In the genomic region with DNA sequence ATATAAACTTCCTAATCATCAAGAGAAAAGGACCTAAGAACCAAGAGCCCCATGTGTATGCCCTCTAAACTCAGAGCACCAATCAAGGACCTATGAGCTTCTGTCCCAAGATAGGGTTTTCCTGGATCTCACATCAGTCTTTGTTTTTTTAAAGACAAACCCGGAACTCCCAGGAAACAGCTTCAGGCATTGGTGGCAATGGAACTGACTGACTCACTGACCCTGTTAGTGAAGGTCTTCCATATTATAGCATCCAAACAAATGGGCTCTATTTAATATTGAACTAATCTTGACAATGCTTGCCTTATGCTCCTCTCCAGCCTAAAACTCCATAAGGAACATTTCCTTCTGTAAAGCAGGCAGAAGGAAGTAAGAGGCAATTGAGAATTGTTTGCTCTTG, we compare ENCODE assay signal across 14 cellular contexts.
A peak's percentile ranks its signal among the peaks of the same experiment; 100 is the strongest.
DNase-seq lines count a peak whose midpoint lies in the region; ATAC-seq and TF ChIP-seq lines count a peak whose summit lies in the region.
"Had no signal": no experiment of that assay in that cellular context is flagged by ENCODE, and none has a peak within 500 bp of the region (broad histone marks: within the 10 kb centered on the region; RNA-seq: fewer than 3 reads in every experiment).

No MANE protein-coding gene starts in this region.

- no peaks in the 10 kb centered on the region for H3K36me3 ChIP-seq in neural progenitor cell

- peaks cover 2% of the 10 kb centered on the region for H3K27me3 Mint-ChIP-seq in neural progenitor cell (ENCODE audit: insufficient read depth, low read depth)
- H3K27me3 Mint-ChIP-seq in activated naive CD8-positive, alpha-beta T cell treated with anti-CD3 and anti-CD28 coated beads for 36 hours, result peaks cover 3% of the 10 kb centered on the region
- H3K27me3 Mint-ChIP-seq in activated naive CD8-positive, alpha-beta T cell treated with anti-CD3 and anti-CD28 coated beads, Interleukin-2, amount 50 U/mL, for 24 hours, result peaks cover 12% of the 10 kb centered on the region

- no peak overlapping the region for H3K4me3 ChIP-seq in neural progenitor cell
- H3K4me3 ChIP-seq: GM12878 had no signal

- H3K9ac ChIP-seq in neural progenitor cell, result no peak overlapping the region

- H2AFZ ChIP-seq in neural progenitor cell (replicated peaks), result peak overlapping the region; percentile 37

- no peaks in the 10 kb centered on the region for H3F3A ChIP-seq in neural progenitor cell (ENCODE audit: low read depth)

- H3K27ac Mint-ChIP-seq in neural progenitor cell, result no peak overlapping the region
- H3K27ac Mint-ChIP-seq in activated naive CD8-positive, alpha-beta T cell treated with anti-CD3 and anti-CD28 coated beads for 36 hours, result no peak overlapping the region
- no peak overlapping the region for H3K27ac Mint-ChIP-seq in activated naive CD8-positive, alpha-beta T cell treated with anti-CD3 and anti-CD28 coated beads, Interleukin-2, amount 50 U/mL, for 24 hours
- H3K27ac Mint-ChIP-seq: CD4-positive, alpha-beta T cell; H9 had no signal

- no peaks in the 10 kb centered on the region for H4K20me1 ChIP-seq in neural progenitor cell (ENCODE audit: low read depth)

- ATAC-seq in activated naive CD8-positive, alpha-beta T cell treated with anti-CD3 and anti-CD28 coated beads, Interleukin-2, amount 50 U/mL, for 24 hours, result no peak
- ATAC-seq: GM12878 had no signal

- H3K4me3 Mint-ChIP-seq in neural progenitor cell, result no peak overlapping the region
- H3K4me3 Mint-ChIP-seq in activated naive CD8-positive, alpha-beta T cell treated with anti-CD3 and anti-CD28 coated beads for 36 hours, result no peak overlapping the region
- no peak overlapping the region for H3K4me3 Mint-ChIP-seq in activated naive CD8-positive, alpha-beta T cell treated with anti-CD3 and anti-CD28 coated beads, Interleukin-2, amount 50 U/mL, for 24 hours
- H3K4me3 Mint-ChIP-seq: CD4-positive, alpha-beta T cell; H9 had no signal

- H3K79me2 ChIP-seq in neural progenitor cell (ENCODE audit: low read depth), result no peaks in the 10 kb centered on the region

- H3K27me3 ChIP-seq in neural progenitor cell, result no peaks in the 10 kb centered on the region

- H3K9me3 Mint-ChIP-seq in neural progenitor cell, result peaks cover 9% of the 10 kb centered on the region
- no peaks in the 10 kb centered on the region for H3K9me3 Mint-ChIP-seq in activated naive CD8-positive, alpha-beta T cell treated with anti-CD3 and anti-CD28 coated beads for 36 hours
- no peaks in the 10 kb centered on the region for H3K9me3 Mint-ChIP-seq in activated naive CD8-positive, alpha-beta T cell treated with anti-CD3 and anti-CD28 coated beads, Interleukin-2, amount 50 U/mL, for 24 hours
- H3K9me3 Mint-ChIP-seq: CD4-positive, alpha-beta T cell; H9 had no signal

- no peak overlapping the region for H3K4me2 ChIP-seq in neural progenitor cell

- H3K36me3 Mint-ChIP-seq in neural progenitor cell, result peaks cover 15% of the 10 kb centered on the region
- no peaks in the 10 kb centered on the region for H3K36me3 Mint-ChIP-seq in activated naive CD8-positive, alpha-beta T cell treated with anti-CD3 and anti-CD28 coated beads for 36 hours
- H3K36me3 Mint-ChIP-seq in activated naive CD8-positive, alpha-beta T cell treated with anti-CD3 and anti-CD28 coated beads, Interleukin-2, amount 50 U/mL, for 24 hours (ENCODE audit: low read depth), result no peaks in the 10 kb centered on the region

- H3K9me3 ChIP-seq in neural progenitor cell (ENCODE audit: low read depth), result no peaks in the 10 kb centered on the region

- intact Hi-C loops in head of caudate nucleus (cut with DNase I), result no loop called here

- no peak for TF ChIP-seq CTCF in neural progenitor cell (IDR thresholded peaks at IDR 0.05)

- H3K4me1 Mint-ChIP-seq in neural progenitor cell, result peaks cover 21% of the 10 kb centered on the region
- no peaks in the 10 kb centered on the region for H3K4me1 Mint-ChIP-seq in activated naive CD8-positive, alpha-beta T cell treated with anti-CD3 and anti-CD28 coated beads for 36 hours
- no peaks in the 10 kb centered on the region for H3K4me1 Mint-ChIP-seq in activated naive CD8-positive, alpha-beta T cell treated with anti-CD3 and anti-CD28 coated beads, Interleukin-2, amount 50 U/mL, for 24 hours

- DNase-seq in RPMI7951 (ENCODE audit: low read depth) (peak; percentile 61), foreskin melanocyte (peak; percentile 97), neural progenitor cell (ENCODE audit: low spot score) (no peak), head of caudate nucleus (no peak)
- DNase-seq in activated naive CD8-positive, alpha-beta T cell treated with anti-CD3 and anti-CD28 coated beads for 36 hours, result no peak
- no peak for DNase-seq in activated naive CD8-positive, alpha-beta T cell treated with anti-CD3 and anti-CD28 coated beads, Interleukin-2, amount 50 U/mL, for 24 hours
- DNase-seq: ACHN; AML-193; CD4-positive, alpha-beta T cell; DND-41; EL; H9 had no signal

- no peaks in the 10 kb centered on the region for H3K4me1 ChIP-seq in neural progenitor cell

- no peak overlapping the region for H3K27ac ChIP-seq in neural progenitor cell
- H3K27ac ChIP-seq: C4-2B had no signal

Comparison
In these comparisons a context has a peak if more than half of its experiments do, and no peak if none do; other contexts are left out.
1. DNase-seq: peak in RPMI7951 (single experiment) and foreskin melanocyte (single experiment); none in neural progenitor cell (single experiment), activated naive CD8-positive, alpha-beta T cell treated with anti-CD3 and anti-CD28 coated beads for 36 hours (single experiment), head of caudate nucleus (0 of 42) and activated naive CD8-positive, alpha-beta T cell treated with anti-CD3 and anti-CD28 coated beads, Interleukin-2, amount 50 U/mL, for 24 hours (single experiment).